ENCODE assay signal across 17 cellular contexts in the genomic region with DNA sequence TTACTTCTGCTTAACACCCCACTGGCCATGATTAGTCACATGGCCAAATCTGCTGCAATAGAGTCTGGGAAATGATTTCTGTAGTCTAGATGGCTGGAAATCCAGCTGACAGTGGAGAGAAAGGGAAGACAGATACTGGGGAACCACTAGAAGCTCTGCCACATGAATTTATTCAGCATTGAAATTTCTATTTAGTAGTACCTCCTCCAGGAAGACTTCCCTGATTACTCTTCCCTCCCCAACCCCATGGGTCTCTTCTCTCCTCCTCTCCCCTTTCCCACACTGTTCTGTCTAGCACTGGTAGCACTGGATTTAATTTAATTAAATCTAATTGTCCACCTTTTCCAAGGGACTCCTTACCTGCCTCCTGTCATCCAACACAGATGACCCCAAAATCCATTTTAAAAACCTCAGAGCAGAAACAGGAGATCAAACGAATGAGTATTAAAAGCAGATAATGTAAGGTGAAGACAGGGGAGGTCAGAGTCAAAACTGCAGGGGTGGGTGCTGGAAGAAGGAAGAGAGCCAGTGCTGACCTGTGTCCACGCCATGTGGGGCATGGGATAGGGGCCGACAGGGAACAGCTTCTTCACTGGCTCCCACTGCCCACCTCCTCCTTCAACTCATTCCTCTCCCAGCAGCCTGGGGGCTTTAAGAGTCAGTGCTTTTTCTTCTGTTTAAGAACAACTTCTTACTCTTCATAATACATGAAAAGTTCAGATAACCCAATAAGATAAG.
"Had no signal": no experiment of that assay in that cellular context is flagged by ENCODE, and none has a peak within 500 bp of the region (broad histone marks: within the 10 kb centered on the region; RNA-seq: fewer than 3 reads in every experiment).

No MANE protein-coding gene starts in this region.

- H3K36me3 ChIP-seq: gastroesophageal sphincter, vagina had no signal

- H3K27ac Mint-ChIP-seq: activated CD4-positive, alpha-beta memory T cell treated with anti-CD3 and anti-CD28 coated beads for 36 hours; activated CD4-positive, alpha-beta T cell treated with anti-CD3 and anti-CD28 coated beads for 36 hours; activated naive CD4-positive, alpha-beta T cell treated with anti-CD3 and anti-CD28 coated beads, Interleukin-2, amount 50 U/mL, for 72 hours; naive thymus-derived CD4-positive, alpha-beta T cell; stimulated activated naive CD8-positive, alpha-beta T cell treated with anti-CD3 and anti-CD28 coated beads, Interleukin-15, Interleukin-2, amounts not matched to agents 100 ng/mL and 50 ng/mL, for 24 hours; T-helper 17 cell had no signal

- H3K9me3 ChIP-seq: mucosa of descending colon, vagina had no signal

- H3K4me1 Mint-ChIP-seq: activated CD4-positive, alpha-beta T cell treated with anti-CD3 and anti-CD28 coated beads for 36 hours had no signal

- DNase-seq: activated CD4-positive, alpha-beta memory T cell treated with anti-CD3 and anti-CD28 coated beads for 36 hours; activated CD4-positive, alpha-beta T cell treated with anti-CD3 and anti-CD28 coated beads for 36 hours; activated gamma-delta T cell; activated T-cell treated with anti-CD3 and anti-CD28 coated beads, Interleukin-2, amount 50 U/mL, for 48 hours; dorsolateral prefrontal cortex; mammary epithelial cell; mucosa of descending colon; right cardiac atrium; small intestine; stimulated activated CD4-positive, alpha-beta T cell treated with anti-CD3 and anti-CD28 coated beads, Interleukin-4, amount 100 ng/mL, for 4 hours; T-helper 17 cell had no signal

- H3K4me3 Mint-ChIP-seq: activated CD4-positive, alpha-beta memory T cell treated with anti-CD3 and anti-CD28 coated beads for 36 hours; activated CD4-positive, alpha-beta T cell treated with anti-CD3 and anti-CD28 coated beads for 36 hours; naive thymus-derived CD4-positive, alpha-beta T cell; stimulated activated naive CD8-positive, alpha-beta T cell treated with anti-CD3 and anti-CD28 coated beads, Interleukin-15, Interleukin-2, amounts not matched to agents 100 ng/mL and 50 ng/mL, for 24 hours; T-helper 17 cell had no signal

- H3K4me3 ChIP-seq: dorsolateral prefrontal cortex, gastroesophageal sphincter, mucosa of descending colon, vagina had no signal

- H3K4me1 ChIP-seq: gastroesophageal sphincter had no signal

- H3K9me3 Mint-ChIP-seq: activated naive CD4-positive, alpha-beta T cell treated with anti-CD3 and anti-CD28 coated beads, Interleukin-2, amount 50 U/mL, for 72 hours; stimulated activated naive CD8-positive, alpha-beta T cell treated with anti-CD3 and anti-CD28 coated beads, Interleukin-15, Interleukin-2, amounts not matched to agents 100 ng/mL and 50 ng/mL, for 24 hours had no signal

- ATAC-seq: activated CD4-positive, alpha-beta T cell treated with anti-CD3 and anti-CD28 coated beads for 36 hours; activated naive CD4-positive, alpha-beta T cell treated with anti-CD3 and anti-CD28 coated beads, Interleukin-2, amount 50 U/mL, for 72 hours; gastroesophageal sphincter; left lobe of liver; mucosa of descending colon; naive thymus-derived CD4-positive, alpha-beta T cell; right cardiac atrium; T-helper 17 cell had no signal

- H3K36me3 Mint-ChIP-seq: activated CD4-positive, alpha-beta memory T cell treated with anti-CD3 and anti-CD28 coated beads for 36 hours; activated naive CD4-positive, alpha-beta T cell treated with anti-CD3 and anti-CD28 coated beads, Interleukin-2, amount 50 U/mL, for 72 hours; naive thymus-derived CD4-positive, alpha-beta T cell had no signal

- H3K27ac ChIP-seq: dorsolateral prefrontal cortex, gastroesophageal sphincter, vagina had no signal

- H3K27me3 ChIP-seq: dorsolateral prefrontal cortex, vagina had no signal
